Comparison of ENCODE assay signal across 10 cellular contexts in genomic region chr5:169838688-169839087, GRCh38.
DNase-seq lines count a peak whose midpoint lies in the region; ATAC-seq lines count a peak whose summit lies in the region.
"Had no signal": no experiment of that assay in that cellular context is flagged by ENCODE, and none has a peak within 500 bp of the region (broad histone marks: within the 10 kb centered on the region; RNA-seq: fewer than 3 reads in every experiment).

No MANE protein-coding gene starts in this region.

- no peak for DNase-seq in activated CD4-positive, alpha-beta memory T cell treated with anti-CD3 and anti-CD28 coated beads, Interleukin-2, amount 10 ng/mL, durations not matched to agents 7 days and 5 days
- no peak for DNase-seq in nucleus accumbens (lab: John Stamatoyannopoulos, UW)
- DNase-seq in dermis blood vessel endothelial cell = no peak
- no peak for DNase-seq in head of caudate nucleus
- DNase-seq in germinal center (ENCODE audit: low spot score) = no peak
- DNase-seq: naive B cell, NCI-H82 had no signal

- H3K4me3 Mint-ChIP-seq in activated CD4-positive, alpha-beta memory T cell treated with anti-CD3 and anti-CD28 coated beads, Interleukin-2, amount 10 ng/mL, durations not matched to agents 7 days and 5 days = no peak overlapping the region
- H3K4me3 Mint-ChIP-seq: naive B cell had no signal

- POLR2A ChIA-PET in activated CD4-positive, alpha-beta memory T cell treated with anti-CD3 and anti-CD28 coated beads, Interleukin-2, amount 10 ng/mL, durations not matched to agents 7 days and 5 days (lab: Charles Lee) = no interaction called here

- CTCF ChIA-PET in activated CD4-positive, alpha-beta memory T cell treated with anti-CD3 and anti-CD28 coated beads, Interleukin-2, amount 10 ng/mL, durations not matched to agents 7 days and 5 days (lab: Charles Lee) = no interaction called here

- peaks cover 57% of the 10 kb centered on the region for H3K36me3 Mint-ChIP-seq in activated CD4-positive, alpha-beta memory T cell treated with anti-CD3 and anti-CD28 coated beads, Interleukin-2, amount 10 ng/mL, durations not matched to agents 7 days and 5 days (ENCODE audit: low read depth)

- intact Hi-C loops in head of caudate nucleus (cut with DNase I) = loop anchor here (10.0 kb wide), 1 partner anchor 64 kb away; no protein-coding TSS in a partner anchor

- H3K4me1 Mint-ChIP-seq in activated CD4-positive, alpha-beta memory T cell treated with anti-CD3 and anti-CD28 coated beads, Interleukin-2, amount 10 ng/mL, durations not matched to agents 7 days and 5 days = peaks cover 29% of the 10 kb centered on the region

- peak; percentile 87 for ATAC-seq in GM18868 (IDR thresholded peaks at IDR 0.05; ENCODE audit: unreplicated experiment)
- ATAC-seq in GM21381 (IDR thresholded peaks at IDR 0.05; ENCODE audit: unreplicated experiment) = peak; percentile 84
- ATAC-seq in HG03039 (IDR thresholded peaks at IDR 0.05; ENCODE audit: unreplicated experiment) = peak; percentile 77

- peak overlapping the region; percentile 36 for H3K27ac Mint-ChIP-seq in activated CD4-positive, alpha-beta memory T cell treated with anti-CD3 and anti-CD28 coated beads, Interleukin-2, amount 10 ng/mL, durations not matched to agents 7 days and 5 days

- no peaks in the 10 kb centered on the region for H3K9me3 Mint-ChIP-seq in activated CD4-positive, alpha-beta memory T cell treated with anti-CD3 and anti-CD28 coated beads, Interleukin-2, amount 10 ng/mL, durations not matched to agents 7 days and 5 days

- H3K27me3 Mint-ChIP-seq in activated CD4-positive, alpha-beta memory T cell treated with anti-CD3 and anti-CD28 coated beads, Interleukin-2, amount 10 ng/mL, durations not matched to agents 7 days and 5 days = no peaks in the 10 kb centered on the region
- H3K27me3 Mint-ChIP-seq: naive B cell had no signal
